Comparison of ENCODE assay signal across 30 cellular contexts in the genomic region with DNA sequence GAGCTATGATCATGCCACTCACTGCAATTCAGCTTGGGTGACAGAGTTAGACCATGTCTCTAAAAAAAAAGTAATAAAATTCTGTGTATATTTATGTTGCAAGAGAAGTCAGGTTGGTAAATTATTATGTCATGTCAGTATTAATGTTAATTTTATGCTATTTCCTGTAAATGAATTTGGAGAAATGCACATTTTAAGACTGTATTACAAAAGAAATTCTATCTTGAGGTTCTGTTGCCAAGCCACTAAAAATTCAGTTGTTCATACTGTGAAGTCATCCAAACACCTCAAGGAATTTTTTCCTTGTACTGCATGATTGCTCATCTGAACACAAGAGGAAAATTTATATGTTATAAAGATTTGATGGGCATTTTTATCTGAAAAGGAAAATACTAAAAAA.
DNase-seq lines count a peak whose midpoint lies in the region; ATAC-seq and FAIRE-seq lines count a peak whose summit lies in the region.
"Had no signal": no experiment of that assay in that cellular context is flagged by ENCODE, and none has a peak within 500 bp of the region (broad histone marks: within the 10 kb centered on the region; RNA-seq: fewer than 3 reads in every experiment).

No MANE protein-coding gene starts in this region.

- FAIRE-seq in RCC 7860 (lab: Jason Lieb, UNC), result peak; percentile 91
- FAIRE-seq: D721Med, GM18507, kidney had no signal

- DNase-seq in EH (ENCODE audit: low read depth) (peak; percentile 75), RCC 7860 (ENCODE audit: low spot score) (peak; percentile 60), fibroblast of peridontal ligament (ENCODE audit: extremely low read depth) (peak; percentile 72), NCI-H82 treated with DMSO at 0.1 percent for 48 hours (lab: John Stamatoyannopoulos, UW; ENCODE audit: unreplicated experiment) (no peak)
- DNase-seq: activated CD4-positive, alpha-beta memory T cell treated with anti-CD3 and anti-CD28 coated beads for 36 hours; activated CD4-positive, CD25-positive, alpha-beta regulatory T cell treated with anti-CD3 and anti-CD28 coated beads, Interleukin-2, amount 50 U/mL, for 72 hours; activated naive CD4-positive, alpha-beta T cell treated with anti-CD3 and anti-CD28 coated beads, Interleukin-2, amount 10 ng/mL, durations not matched to agents 7 days and 5 days; amygdala; CD4-positive, alpha-beta T cell; DND-41; effector CD4-positive, alpha-beta T cell; H7; head of caudate nucleus; kidney; mucosa of descending colon; natural killer cell; NCI-H1436; NCI-H2081 treated with DMSO at 0.1 percent for 48 hours; NCI-H345; nucleus accumbens; Peyer's patch; psoas muscle; SHP77 treated with DMSO at 0.1 percent for 48 hours; sigmoid colon; stimulated activated CD4-positive, alpha-beta T cell treated with anti-CD3 and anti-CD28 coated beads, Interleukin-4, amount 100 ng/mL, for 1 hour had no signal

- ATAC-seq in GM18867 (IDR thresholded peaks at IDR 0.05; ENCODE audit: unreplicated experiment), result no peak
- no peak for ATAC-seq in HG03432 (IDR thresholded peaks at IDR 0.05; ENCODE audit: unreplicated experiment)
- ATAC-seq in GM19452 (IDR thresholded peaks at IDR 0.05; ENCODE audit: unreplicated experiment), result no peak
- ATAC-seq: mucosa of descending colon, natural killer cell, psoas muscle had no signal
